Comparison of ENCODE assay signal across 8 cellular contexts in the genomic region with DNA sequence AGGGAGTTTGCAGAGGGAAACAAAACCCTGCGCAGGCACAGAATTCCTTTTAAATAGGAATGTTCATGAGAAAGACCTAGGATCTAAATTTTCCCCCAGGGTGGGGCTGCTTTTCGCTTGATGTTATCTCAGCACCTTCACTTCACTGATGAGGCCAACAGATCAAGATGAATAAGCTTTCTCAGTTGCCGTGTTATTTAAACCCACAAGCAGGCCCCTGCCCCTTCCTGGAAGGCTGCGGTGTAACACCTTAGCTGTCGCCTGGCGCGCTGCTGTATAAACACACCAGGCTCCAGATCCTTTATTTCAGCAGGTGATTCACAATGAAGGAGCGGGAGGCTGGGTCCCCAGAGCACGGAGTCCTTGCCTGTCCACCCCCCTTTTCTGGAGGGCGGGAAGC.
DNase-seq lines count a peak whose midpoint lies in the region; ATAC-seq and TF ChIP-seq lines count a peak whose summit lies in the region.
"Had no signal": no experiment of that assay in that cellular context is flagged by ENCODE, and none has a peak within 500 bp of the region (broad histone marks: within the 10 kb centered on the region; RNA-seq: fewer than 3 reads in every experiment).

No MANE protein-coding gene starts in this region.

- peaks cover 50 to 58% of the 10 kb centered on the region in 2 donors for H3K4me1 Mint-ChIP-seq in natural killer cell treated with Interleukin-12 subunit alpha and Interleukin-12 subunit beta and Interleukin-15 and Interleukin-18, amount 100 ng/mL, for 72 hours (ENCODE audit: low read depth in 2 of 2)
- no peaks in the 10 kb centered on the region for H3K4me1 Mint-ChIP-seq in MCF 10A (ENCODE audit: insufficient read depth, unreplicated experiment)

- H3K27ac ChIP-seq in transverse colon (no peak overlapping the region), ovary (no peak overlapping the region), vagina (no peak overlapping the region)
- H3K27ac ChIP-seq: epithelial cell of prostate had no signal

- BruUV-seq in MCF 10A (replicated peaks; lab: Mats Ljungman, UMichigan) = no TSS peak

- H3K27me3 Mint-ChIP-seq in natural killer cell treated with Interleukin-12 subunit alpha and Interleukin-12 subunit beta and Interleukin-15 and Interleukin-18, amount 100 ng/mL, for 72 hours = no peaks in the 10 kb centered on the region
- H3K27me3 Mint-ChIP-seq in MCF 10A (ENCODE audit: insufficient read depth, unreplicated experiment) = peaks cover 49% of the 10 kb centered on the region

- in situ Hi-C loops in transverse colon (cut with MboI; ENCODE audit: low pct_ligation_motif_present in 1 of 4, low pct_unique_long_range_greater_than_20kb in 1 of 4, low sequenced_read_pairs in 3 of 4) = no loop called here

- H3K4me3 Mint-ChIP-seq in natural killer cell treated with Interleukin-12 subunit alpha and Interleukin-12 subunit beta and Interleukin-15 and Interleukin-18, amount 100 ng/mL, for 72 hours = peak overlapping the region; percentile 69
- H3K4me3 Mint-ChIP-seq in MCF 10A (ENCODE audit: unreplicated experiment) = no peak overlapping the region

- TF ChIP-seq POLR2A in transverse colon (IDR thresholded peaks at IDR 0.05) = no peak
- no peak for TF ChIP-seq POLR2A in ovary (IDR thresholded peaks at IDR 0.05)
- no peak for TF ChIP-seq POLR2A in vagina (IDR thresholded peaks at IDR 0.05)

- H3K9me3 Mint-ChIP-seq in natural killer cell treated with Interleukin-12 subunit alpha and Interleukin-12 subunit beta and Interleukin-15 and Interleukin-18, amount 100 ng/mL, for 72 hours = peaks cover 2% of the 10 kb centered on the region
- no peaks in the 10 kb centered on the region for H3K9me3 Mint-ChIP-seq in MCF 10A (ENCODE audit: unreplicated experiment)

- TF ChIP-seq CTCF in transverse colon (IDR thresholded peaks at IDR 0.05) (no peak), ovary (IDR thresholded peaks at IDR 0.05) (no peak), MCF 10A (IDR thresholded peaks at IDR 0.05; ENCODE audit: unreplicated experiment) (no peak), vagina (IDR thresholded peaks at IDR 0.05) (no peak)

- H3K4me3 ChIP-seq in transverse colon (no peak overlapping the region), ovary (no peak overlapping the region), vagina (no peak overlapping the region)

- TF ChIP-seq EP300 in transverse colon (IDR thresholded peaks at IDR 0.05; ENCODE audit: low read depth) = no peak
- TF ChIP-seq EP300 in ovary (IDR thresholded peaks at IDR 0.05) = no peak

- CTCF ChIA-PET in MCF 10A (lab: Yijun Ruan, JAX) = interaction anchor here (1.3 kb wide), 1 partner anchor 34 kb away, joined by 3 read pairs; no protein-coding TSS in a partner anchor

- H3K36me3 ChIP-seq in transverse colon = no peaks in the 10 kb centered on the region
- H3K36me3 ChIP-seq in ovary = no peaks in the 10 kb centered on the region
- no peaks in the 10 kb centered on the region for H3K36me3 ChIP-seq in vagina

- peak overlapping the region; percentile 76 to 80 for H3K27ac Mint-ChIP-seq in natural killer cell treated with Interleukin-12 subunit alpha and Interleukin-12 subunit beta and Interleukin-15 and Interleukin-18, amount 100 ng/mL, for 72 hours
- H3K27ac Mint-ChIP-seq in MCF 10A (ENCODE audit: low read depth, unreplicated experiment) = no peak overlapping the region

- H3K9me3 ChIP-seq in transverse colon (no peaks in the 10 kb centered on the region), ovary (no peaks in the 10 kb centered on the region), vagina (no peaks in the 10 kb centered on the region)

- POLR2A ChIA-PET in MCF 10A (lab: Yijun Ruan, JAX) = no interaction called here

- H3K4me1 ChIP-seq in transverse colon = no peaks in the 10 kb centered on the region
- no peaks in the 10 kb centered on the region for H3K4me1 ChIP-seq in ovary (ENCODE audit: insufficient read depth)
- no peaks in the 10 kb centered on the region for H3K4me1 ChIP-seq in vagina

- peak; percentile 95 to 96 for ATAC-seq in natural killer cell treated with Interleukin-12 subunit alpha and Interleukin-12 subunit beta and Interleukin-15 and Interleukin-18, amount 100 ng/mL, for 72 hours

- 50 to 56% methylated on average over 2 to 10 of the region's 10 CpGs for WGBS in transverse colon (ENCODE audit: low coverage in 1 of 2), 2 donors
- WGBS in ovary, 3 donors = 47 to 63% (median 48%) methylated on average over 10 of the region's 10 CpGs

- peaks cover 5% of the 10 kb centered on the region for H3K36me3 Mint-ChIP-seq in natural killer cell treated with Interleukin-12 subunit alpha and Interleukin-12 subunit beta and Interleukin-15 and Interleukin-18, amount 100 ng/mL, for 72 hours
- H3K36me3 Mint-ChIP-seq in MCF 10A (ENCODE audit: insufficient read depth, unreplicated experiment) = no peaks in the 10 kb centered on the region

- DNase-seq in NCI-H69 (lab: John Stamatoyannopoulos, UW) (peak; percentile 86), activated T-cell treated with anti-CD3 and anti-CD28 coated beads for 4 hours (peak; percentile 47), transverse colon (peak; percentile 37), ovary (no peak), MCF 10A (ENCODE audit: unreplicated experiment) (no peak), vagina (ENCODE audit: extremely low spot score in 2 of 2) (no peak)
- DNase-seq in natural killer cell treated with Interleukin-12 subunit alpha and Interleukin-12 subunit beta and Interleukin-15 and Interleukin-18, amount 100 ng/mL, for 72 hours (ENCODE audit: low spot score) = peak; percentile 85

- intact Hi-C loops in transverse colon (cut with DNase I; ENCODE audit: low total_unique reads) (no loop called here), ovary (cut with DNase I) (no loop called here), MCF 10A (cut with micrococcal nuclease) (no loop called here), vagina (cut with DNase I) (no loop called here)

- peaks cover 9% of the 10 kb centered on the region for H3K27me3 ChIP-seq in transverse colon
- no peaks in the 10 kb centered on the region for H3K27me3 ChIP-seq in ovary
- H3K27me3 ChIP-seq in vagina = no peaks in the 10 kb centered on the region

Comparison
In these comparisons a context has a peak if more than half of its experiments do, and no peak if none do; other contexts are left out.
1. DNase-seq: peak in NCI-H69 (single experiment), activated T-cell treated with anti-CD3 and anti-CD28 coated beads for 4 hours (single experiment), natural killer cell treated with Interleukin-12 subunit alpha and Interleukin-12 subunit beta and Interleukin-15 and Interleukin-18, amount 100 ng/mL, for 72 hours (single experiment) and transverse colon (single experiment); none in ovary (0 of 5), MCF 10A (single experiment) and vagina (0 of 2).